In the genomic region with DNA sequence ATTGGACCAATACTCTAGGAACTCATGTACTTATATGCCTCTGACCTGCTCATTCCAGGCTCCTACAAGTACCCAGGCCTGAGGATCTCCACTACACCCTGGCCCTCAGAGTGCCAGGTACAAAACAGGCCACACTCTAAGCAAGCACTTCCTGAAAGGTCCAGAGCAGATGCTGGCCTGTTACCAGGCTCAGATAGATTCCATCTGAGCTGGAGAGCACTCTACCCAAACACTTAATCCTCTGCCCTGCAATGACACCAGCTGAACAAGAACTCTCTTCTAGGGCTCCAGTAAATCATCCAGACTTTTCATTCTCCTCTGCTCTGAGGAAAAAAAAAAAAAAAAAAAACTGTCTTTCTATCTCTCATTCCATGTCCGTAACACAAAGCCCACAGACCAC, we compare ENCODE assay signal across 12 cellular contexts. TPM values are rescaled to one million over a fixed set of nuclear protein-coding genes. Genes with fewer than 3 reads are reported as not detected.
DNase-seq lines count a peak whose midpoint lies in the region; FAIRE-seq and TF ChIP-seq lines count a peak whose summit lies in the region.
"Had no signal": no experiment of that assay in that cellular context is flagged by ENCODE, and none has a peak within 500 bp of the region (broad histone marks: within the 10 kb centered on the region; RNA-seq: fewer than 3 reads in every experiment).

No MANE protein-coding gene starts in this region.

- 74 to 94% (median 80%) methylated on average over 1 of the region's 1 CpG for WGBS in small intestine, 3 donors

- no peak for TF ChIP-seq CTCF in foreskin fibroblast (IDR thresholded peaks at IDR 0.05; ENCODE audit: low read depth, low read length)

- peak; percentile 36 for DNase-seq in DMS79 (lab: John Stamatoyannopoulos, UW)
- peak in 1 of 2 experiments; percentile 20 for DNase-seq in SJSA1 (ENCODE audit: low read depth in 1 of 2, low spot score in 2 of 2)
- DNase-seq in foreskin fibroblast, result peak; percentile 39 to 72
- DNase-seq in skeletal muscle cell (ENCODE audit: low read depth), result no peak
- DNase-seq in nucleus accumbens (lab: John Stamatoyannopoulos, UW), result no peak
- no peak for DNase-seq in small intestine
- DNase-seq in MV-4-11 (lab: John Stamatoyannopoulos, UW), result no peak
- no peak for DNase-seq in GDM1 (lab: John Stamatoyannopoulos, UW)

- H3K27ac ChIP-seq in SJSA1 (peak overlapping the region; percentile 20), small intestine (ENCODE audit: low read depth in 1 of 2, low read length in 1 of 2) (peak overlapping the region in 1 of 2 donors; percentile 10)
- H3K27ac ChIP-seq: cardiac muscle cell had no signal

- no peak for FAIRE-seq in small intestine (lab: Jason Lieb, UNC)
- FAIRE-seq: GM12892 had no signal

- H3K4me1 ChIP-seq in SJSA1 (replicated peaks) (peaks cover 34% of the 10 kb centered on the region), small intestine (ENCODE audit: control insufficient read depth in 2 of 2, insufficient read depth in 1 of 2, low read depth in 1 of 2, low read length in 1 of 2) (peaks cover 0 to 2% of the 10 kb centered on the region in 2 donors)

- H3K9me3 ChIP-seq in SJSA1 (replicated peaks) (no peaks in the 10 kb centered on the region), small intestine (ENCODE audit: control insufficient read depth, low read depth) (no peaks in the 10 kb centered on the region)

- H3K4me3 ChIP-seq in SJSA1 (no peak overlapping the region), foreskin fibroblast (ENCODE audit: low read depth in 1 of 2, low read length in 2 of 2) (peak overlapping the region; percentile 56 to 77), skeletal muscle cell (ENCODE audit: low read depth, low read length) (peak overlapping the region; percentile 74), small intestine (ENCODE audit: low read depth in 1 of 2, low read length in 2 of 2) (no peak overlapping the region)
- H3K4me3 ChIP-seq: cardiac muscle cell, K562 had no signal

- peaks cover 19% of the 10 kb centered on the region for H3K36me3 ChIP-seq in SJSA1
- H3K36me3 ChIP-seq in small intestine (ENCODE audit: control insufficient read depth in 2 of 2, insufficient read depth in 2 of 2, low read length in 2 of 2), result no peaks in the 10 kb centered on the region
- H3K36me3 ChIP-seq: cardiac muscle cell had no signal

- H3K27me3 ChIP-seq in SJSA1 (replicated peaks) (no peaks in the 10 kb centered on the region), small intestine (ENCODE audit: control insufficient read depth in 2 of 2, insufficient read depth in 2 of 2, low read length in 2 of 2) (no peaks in the 10 kb centered on the region)
- H3K27me3 ChIP-seq: cardiac muscle cell had no signal

RNA-seq across cellular contexts. Expression of gene P4HA2, which starts 2.9 kb away (rescaled TPM):
- 222 and 261 TPM in 2 replicates for total RNA-seq in SJSA1 (2014; rRNA removed; shearing (Covaris generic))
- 10 to 100 TPM; 15.7 to 24.8 (median 19.1) TPM for polyA plus RNA-seq in small intestine

RNA-seq across cellular contexts. Expression of gene PDLIM4, which starts 32.8 kb away (rescaled TPM):
- 52.2 and 94.1 TPM in 2 replicates for total RNA-seq in SJSA1 (2014; rRNA removed; shearing (Covaris generic))
- 10 to 100 TPM in 1 of 3 donors, 1 to 10 TPM in 2; 2.5 to 14.2 (median 5.9) TPM for polyA plus RNA-seq in small intestine
- total RNA-seq: NCI-H460 had no signal

Comparison
In these comparisons a context has a peak if more than half of its experiments do, and no peak if none do; other contexts are left out.
1. DNase-seq: peak in DMS79 (single experiment) and foreskin fibroblast (2 of 2); none in skeletal muscle cell (single experiment), nucleus accumbens (0 of 56), small intestine (single experiment), MV-4-11 (single experiment) and GDM1 (single experiment).
2. H3K4me3 ChIP-seq: peak in foreskin fibroblast (2 of 2) and skeletal muscle cell (single experiment); none in SJSA1 (single experiment) and small intestine (0 of 2).